In the genomic region with DNA sequence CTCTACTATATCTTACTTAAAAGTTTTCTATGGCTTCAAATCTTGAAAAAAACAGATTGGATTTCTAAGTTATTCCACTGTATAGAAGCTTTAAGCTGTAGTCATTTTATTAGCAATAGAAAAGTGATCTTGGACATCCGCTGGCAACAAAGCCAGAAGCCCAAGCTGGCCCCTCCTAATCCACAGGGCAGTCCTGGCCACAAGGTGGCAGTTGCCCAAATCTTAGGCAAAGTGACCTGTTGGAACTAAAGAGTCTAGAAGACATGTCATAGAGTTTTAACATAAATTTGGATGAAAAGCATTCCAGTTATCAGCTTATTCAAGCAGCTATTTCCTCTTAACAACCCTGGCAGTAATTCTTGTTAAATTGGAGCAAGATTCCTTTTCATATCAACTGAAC, we compare ENCODE assay signal across 8 cellular contexts.
A peak's percentile ranks its signal among the peaks of the same experiment; 100 is the strongest.
DNase-seq lines count a peak whose midpoint lies in the region; ATAC-seq, FAIRE-seq and TF ChIP-seq lines count a peak whose summit lies in the region.

No MANE protein-coding gene starts in this region.

- H3K4me1 ChIP-seq in HepG2 (ENCODE audit: insufficient read depth, low read length), result no peaks in the 10 kb centered on the region

- no peak for FAIRE-seq in bronchial epithelial cell (lab: Jason Lieb, UNC)
- FAIRE-seq in HepG2 (lab: Jason Lieb, UNC), result peak; percentile 82

- H3K36me3 ChIP-seq in bronchial epithelial cell (ENCODE audit: control insufficient read depth, insufficient read depth, low read length), result no peaks in the 10 kb centered on the region
- H3K36me3 ChIP-seq in HepG2 (replicated peaks in 1 of 2; ENCODE audit: control insufficient read depth in 1 of 2, insufficient read depth in 2 of 2, low read length in 2 of 2), result no peaks in the 10 kb centered on the region

- in situ Hi-C loops in HepG2 (cut with HindIII; ENCODE audit: extremely low pct_ligation_motif_present, low pct_unique_long_range_greater_than_20kb), result loop anchor here (5.0 kb wide), 2 partner anchors 118 to 458 kb away; no protein-coding TSS in a partner anchor

- no peak for TF ChIP-seq POLR2A in HepG2 (IDR thresholded peaks at IDR 0.05; ENCODE audit: insufficient read depth in 1 of 2, low read depth in 2 of 2, low read length in 2 of 2)

- H3K27ac ChIP-seq in HepG2 (ENCODE audit: extremely low read length, insufficient read depth, low read length), result no peak overlapping the region

- CTCF ChIA-PET in HepG2 (lab: Yijun Ruan, JAX; ENCODE audit: low intra/inter-chr PET ratio, low total read pairs), result interaction anchor here (1.1 to 2.4 kb wide), 5 partner anchors 119 to 460 kb away, joined by 3 to 25 read pairs (median 12); no protein-coding TSS in a partner anchor

- H3K4me3 ChIP-seq in bronchial epithelial cell (ENCODE audit: low read depth, low read length) (no peak overlapping the region), HepG2 (replicated peaks in 1 of 3; ENCODE audit: insufficient read depth in 1 of 3, low read depth in 2 of 3, low read length in 3 of 3) (no peak overlapping the region)

- H2AFZ ChIP-seq in HepG2 (ENCODE audit: low read length), result no peak overlapping the region

- ATAC-seq in HepG2, result peak; percentile 93
- ATAC-seq in HG03342 (IDR thresholded peaks at IDR 0.05; ENCODE audit: unreplicated experiment), result no peak
- ATAC-seq in activated CD4-positive, CD25-positive, alpha-beta regulatory T cell treated with anti-CD3 and anti-CD28 coated beads, Interleukin-2, amount 50 U/mL, for 24 hours, result no peak
- no peak for ATAC-seq in GM19452 (IDR thresholded peaks at IDR 0.05; ENCODE audit: unreplicated experiment)

- TF ChIP-seq EP300 in HepG2 (IDR thresholded peaks at IDR 0.05; ENCODE audit: low read depth in 2 of 2, low read length in 2 of 2) (no peak), HepG2 (CRISPR knock-in tag; IDR thresholded peaks at IDR 0.05; ENCODE audit: borderline replicate concordance) (no peak)

- H3K9me3 ChIP-seq in HepG2 (ENCODE audit: low read length), result peaks cover 3% of the 10 kb centered on the region

- no peaks in the 10 kb centered on the region for H3K79me2 ChIP-seq in HepG2 (ENCODE audit: insufficient read depth, low read length)

- TF ChIP-seq RAD21 in HepG2 (CRISPR knock-in tag; IDR thresholded peaks at IDR 0.05), result peak; percentile 64

- DNase-seq in stimulated activated CD4-positive, alpha-beta T cell treated with anti-CD3 and anti-CD28 coated beads, Interleukin-15, amount 100 ng/mL, for 24 hours, result peak; percentile 30
- DNase-seq in stimulated activated CD4-positive, alpha-beta T cell treated with anti-CD3 and anti-CD28 coated beads, Interleukin-1b, Interleukin-23, amount 100 ng/mL, for 48 hours, result no peak
- DNase-seq in OCI-M1 (lab: John Stamatoyannopoulos, UW), result peak; percentile 63
- peak; percentile 33 for DNase-seq in bronchial epithelial cell (ENCODE audit: low read depth)
- peak; percentile 56 for DNase-seq in HepG2 (ENCODE audit: low spot score)

- BruUV-seq in HepG2 (replicated peaks; lab: Mats Ljungman, UMichigan), result no TSS peak

- intact Hi-C loops in HepG2 (cut with micrococcal nuclease; ENCODE audit: unreplicated experiment), result loop anchor here (1.0 kb wide), 4 partner anchors 82 to 457 kb away; no protein-coding TSS in a partner anchor

- no peaks in the 10 kb centered on the region for H4K20me1 ChIP-seq in HepG2 (ENCODE audit: insufficient read depth, low read length)

- no peak overlapping the region for H3K4me2 ChIP-seq in HepG2 (ENCODE audit: low read depth, low read length)

- no peak overlapping the region for H3K9ac ChIP-seq in HepG2 (ENCODE audit: insufficient read depth, low read depth, low read length)

- POLR2A ChIA-PET in HepG2 (lab: Yijun Ruan, JAX), result no interaction called here

- 42% methylated on average over 1 of the region's 1 CpG for WGBS in HepG2 (ENCODE audit: low lambda C conversion rate)

- peaks cover 2% of the 10 kb centered on the region for H3K27me3 ChIP-seq in bronchial epithelial cell (ENCODE audit: control insufficient read depth, insufficient read depth, low read length)
- peaks cover 0 to 23% of the 10 kb centered on the region in 2 experiments; a peak in 2 of 5 replicates for H3K27me3 ChIP-seq in HepG2 (ENCODE audit: control insufficient read depth in 1 of 2, insufficient read depth in 2 of 2, low read length in 2 of 2)

- TF ChIP-seq CTCF in bronchial epithelial cell (IDR thresholded peaks at IDR 0.05; ENCODE audit: insufficient read depth, low read length, severe bottlenecking) (peak; percentile 61), HepG2 (CRISPR knock-in tag; IDR thresholded peaks at IDR 0.05) (peak; percentile 77)

TF ChIP-seq in HepG2, 621 proteins besides CTCF, POLR2A, EP300 and RAD21:
- TF ChIP-seq ZNF776 (CRISPR knock-in tag; IDR thresholded peaks at IDR 0.05) (no peak), XRCC5 (optimal IDR thresholded peaks at IDR 0.05; ENCODE audit: low read length) (peak; percentile 34), SMC3 (IDR thresholded peaks at IDR 0.05; ENCODE audit: low read length) (peak; percentile 92), ZFP36L2 (CRISPR knock-in tag; IDR thresholded peaks at IDR 0.05) (no peak), ZEB1 (IDR thresholded peaks at IDR 0.05; ENCODE audit: insufficient replicate concordance, low read depth) (no peak), ZFP1 (CRISPR knock-in tag; IDR thresholded peaks at IDR 0.05) (no peak), SMARCE1 (IDR thresholded peaks at IDR 0.05; ENCODE audit: borderline replicate concordance) (no peak), ZNF841 (CRISPR knock-in tag; IDR thresholded peaks at IDR 0.05; ENCODE audit: borderline replicate concordance) (no peak), FOXC1 (CRISPR knock-in tag; IDR thresholded peaks at IDR 0.05; ENCODE audit: borderline replicate concordance) (no peak), STAG1 (CRISPR knock-in tag; IDR thresholded peaks at IDR 0.05) (peak; percentile 82), NONO (IDR thresholded peaks at IDR 0.05) (no peak), NONO (CRISPR knock-in tag; conservative IDR thresholded peaks at IDR 0.05) (no peak), HOXA7 (CRISPR knock-in tag; IDR thresholded peaks at IDR 0.05) (no peak), SPEN (CRISPR knock-in tag; IDR thresholded peaks at IDR 0.05; ENCODE audit: low read depth) (no peak), KLF16 (CRISPR knock-in tag; IDR thresholded peaks at IDR 0.05) (0 out of 4 replicates have a peak, but pooled peaks of 1 of the 2 experiments have one; percentile 32), NFE2L2 (IDR thresholded peaks at IDR 0.05; ENCODE audit: low read length) (no peak)
- TF ChIP-seq, protein P1, sequence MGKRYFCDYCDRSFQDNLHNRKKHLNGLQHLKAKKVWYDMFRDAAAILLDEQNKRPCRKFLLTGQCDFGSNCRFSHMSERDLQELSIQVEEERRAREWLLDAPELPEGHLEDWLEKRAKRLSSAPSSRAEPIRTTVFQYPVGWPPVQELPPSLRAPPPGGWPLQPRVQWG (CRISPR knock-in tag; IDR thresholded peaks at IDR 0.05; ENCODE audit: borderline replicate concordance, low read depth), result no peak
- TF ChIP-seq, protein P2, sequence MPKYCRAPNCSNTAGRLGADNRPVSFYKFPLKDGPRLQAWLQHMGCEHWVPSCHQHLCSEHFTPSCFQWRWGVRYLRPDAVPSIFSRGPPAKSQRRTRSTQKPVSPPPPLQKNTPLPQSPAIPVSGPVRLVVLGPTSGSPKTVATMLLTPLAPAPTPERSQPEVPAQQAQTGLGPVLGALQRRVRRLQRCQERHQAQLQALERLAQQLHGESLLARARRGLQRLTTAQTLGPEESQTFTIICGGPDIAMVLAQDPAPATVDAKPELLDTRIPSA (CRISPR knock-in tag; IDR thresholded peaks at IDR 0.05; ENCODE audit: borderline replicate concordance), result no peak
- TF ChIP-seq, protein P3, sequence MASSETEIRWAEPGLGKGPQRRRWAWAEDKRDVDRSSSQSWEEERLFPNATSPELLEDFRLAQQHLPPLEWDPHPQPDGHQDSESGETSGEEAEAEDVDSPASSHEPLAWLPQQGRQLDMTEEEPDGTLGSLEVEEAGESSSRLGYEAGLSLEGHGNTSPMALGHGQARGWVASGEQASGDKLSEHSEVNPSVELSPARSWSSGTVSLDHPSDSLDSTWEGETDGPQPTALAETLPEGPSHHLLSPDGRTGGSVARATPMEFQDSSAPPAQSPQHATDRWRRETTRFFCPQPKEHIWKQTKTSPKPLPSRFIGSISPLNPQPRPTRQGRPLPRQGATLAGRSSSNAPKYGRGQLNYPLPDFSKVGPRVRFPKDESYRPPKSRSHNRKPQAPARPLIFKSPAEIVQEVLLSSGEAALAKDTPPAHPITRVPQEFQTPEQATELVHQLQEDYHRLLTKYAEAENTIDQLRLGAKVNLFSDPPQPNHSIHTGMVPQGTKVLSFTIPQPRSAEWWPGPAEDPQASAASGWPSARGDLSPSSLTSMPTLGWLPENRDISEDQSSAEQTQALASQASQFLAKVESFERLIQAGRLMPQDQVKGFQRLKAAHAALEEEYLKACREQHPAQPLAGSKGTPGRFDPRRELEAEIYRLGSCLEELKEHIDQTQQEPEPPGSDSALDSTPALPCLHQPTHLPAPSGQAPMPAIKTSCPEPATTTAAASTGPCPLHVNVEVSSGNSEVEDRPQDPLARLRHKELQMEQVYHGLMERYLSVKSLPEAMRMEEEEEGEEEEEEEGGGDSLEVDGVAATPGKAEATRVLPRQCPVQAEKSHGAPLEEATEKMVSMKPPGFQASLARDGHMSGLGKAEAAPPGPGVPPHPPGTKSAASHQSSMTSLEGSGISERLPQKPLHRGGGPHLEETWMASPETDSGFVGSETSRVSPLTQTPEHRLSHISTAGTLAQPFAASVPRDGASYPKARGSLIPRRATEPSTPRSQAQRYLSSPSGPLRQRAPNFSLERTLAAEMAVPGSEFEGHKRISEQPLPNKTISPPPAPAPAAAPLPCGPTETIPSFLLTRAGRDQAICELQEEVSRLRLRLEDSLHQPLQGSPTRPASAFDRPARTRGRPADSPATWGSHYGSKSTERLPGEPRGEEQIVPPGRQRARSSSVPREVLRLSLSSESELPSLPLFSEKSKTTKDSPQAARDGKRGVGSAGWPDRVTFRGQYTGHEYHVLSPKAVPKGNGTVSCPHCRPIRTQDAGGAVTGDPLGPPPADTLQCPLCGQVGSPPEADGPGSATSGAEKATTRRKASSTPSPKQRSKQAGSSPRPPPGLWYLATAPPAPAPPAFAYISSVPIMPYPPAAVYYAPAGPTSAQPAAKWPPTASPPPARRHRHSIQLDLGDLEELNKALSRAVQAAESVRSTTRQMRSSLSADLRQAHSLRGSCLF (CRISPR knock-in tag; IDR thresholded peaks at IDR 0.05; ENCODE audit: borderline replicate concordance), result no peak
